Comparison of ENCODE assay signal across 1 cellular context in the genomic region with DNA sequence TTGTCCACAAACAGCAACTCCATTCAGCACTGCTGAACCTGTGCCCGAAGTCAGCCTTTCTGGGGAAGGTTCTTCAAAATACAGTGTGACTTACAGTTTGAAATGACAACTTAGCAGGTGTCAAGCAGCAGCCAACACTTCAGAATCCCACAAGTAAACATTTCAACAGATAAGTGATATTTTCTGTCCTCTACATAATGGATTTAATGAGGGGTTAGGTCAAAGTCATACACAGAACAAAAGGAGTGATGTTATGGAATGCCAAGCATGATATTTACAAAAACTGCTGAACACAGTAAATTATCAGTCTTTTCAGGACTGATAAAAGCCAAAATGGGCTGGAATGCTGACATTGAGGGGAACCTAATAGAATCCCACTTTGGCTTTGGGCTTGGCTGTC.
TF ChIP-seq lines count a peak whose summit lies in the region.

No MANE protein-coding gene starts in this region.

TF ChIP-seq in GM23338, 12 proteins besides CTCF, POLR2A, EP300 and RAD21 (continued from another document):
- TF ChIP-seq POLR2AphosphoS5 (IDR thresholded peaks at IDR 0.05; ENCODE audit: low read depth) (no peak), NANOG (IDR thresholded peaks at IDR 0.05; ENCODE audit: borderline replicate concordance) (no peak), STAT1 (IDR thresholded peaks at IDR 0.05; ENCODE audit: unreplicated experiment) (no peak), ZNF331 (CRISPR knock-in tag; IDR thresholded peaks at IDR 0.05; ENCODE audit: low read depth) (no peak)
- TF ChIP-seq, protein P1, sequence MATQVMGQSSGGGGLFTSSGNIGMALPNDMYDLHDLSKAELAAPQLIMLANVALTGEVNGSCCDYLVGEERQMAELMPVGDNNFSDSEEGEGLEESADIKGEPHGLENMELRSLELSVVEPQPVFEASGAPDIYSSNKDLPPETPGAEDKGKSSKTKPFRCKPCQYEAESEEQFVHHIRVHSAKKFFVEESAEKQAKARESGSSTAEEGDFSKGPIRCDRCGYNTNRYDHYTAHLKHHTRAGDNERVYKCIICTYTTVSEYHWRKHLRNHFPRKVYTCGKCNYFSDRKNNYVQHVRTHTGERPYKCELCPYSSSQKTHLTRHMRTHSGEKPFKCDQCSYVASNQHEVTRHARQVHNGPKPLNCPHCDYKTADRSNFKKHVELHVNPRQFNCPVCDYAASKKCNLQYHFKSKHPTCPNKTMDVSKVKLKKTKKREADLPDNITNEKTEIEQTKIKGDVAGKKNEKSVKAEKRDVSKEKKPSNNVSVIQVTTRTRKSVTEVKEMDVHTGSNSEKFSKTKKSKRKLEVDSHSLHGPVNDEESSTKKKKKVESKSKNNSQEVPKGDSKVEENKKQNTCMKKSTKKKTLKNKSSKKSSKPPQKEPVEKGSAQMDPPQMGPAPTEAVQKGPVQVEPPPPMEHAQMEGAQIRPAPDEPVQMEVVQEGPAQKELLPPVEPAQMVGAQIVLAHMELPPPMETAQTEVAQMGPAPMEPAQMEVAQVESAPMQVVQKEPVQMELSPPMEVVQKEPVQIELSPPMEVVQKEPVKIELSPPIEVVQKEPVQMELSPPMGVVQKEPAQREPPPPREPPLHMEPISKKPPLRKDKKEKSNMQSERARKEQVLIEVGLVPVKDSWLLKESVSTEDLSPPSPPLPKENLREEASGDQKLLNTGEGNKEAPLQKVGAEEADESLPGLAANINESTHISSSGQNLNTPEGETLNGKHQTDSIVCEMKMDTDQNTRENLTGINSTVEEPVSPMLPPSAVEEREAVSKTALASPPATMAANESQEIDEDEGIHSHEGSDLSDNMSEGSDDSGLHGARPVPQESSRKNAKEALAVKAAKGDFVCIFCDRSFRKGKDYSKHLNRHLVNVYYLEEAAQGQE (IDR thresholded peaks at IDR 0.05; ENCODE audit: unreplicated experiment): no peak
